ENCODE assay signal across 8 cellular contexts in genomic region chr11:31328698-31329097, GRCh38. TPM values are rescaled to one million over a fixed set of nuclear protein-coding genes. Genes with fewer than 3 reads are reported as not detected.
"Had no signal": no experiment of that assay in that cellular context is flagged by ENCODE, and none has a peak within 500 bp of the region (broad histone marks: within the 10 kb centered on the region; RNA-seq: fewer than 3 reads in every experiment).

No MANE protein-coding gene starts in this region.

- H3K9ac ChIP-seq: KMS-11 had no signal

- H3K27ac ChIP-seq: HL-60, KMS-11 had no signal

- DNase-seq: KBM-7, KG1 had no signal

- H3K4me2 ChIP-seq: KMS-11 had no signal

- FAIRE-seq: HTR-8/SVneo had no signal

RNA-seq across cellular contexts. Expression of gene DCDC1, which starts 40.8 kb away (rescaled TPM):
- total RNA-seq: HT-29, HT1080 had no signal
- polyA plus RNA-seq: IgD-negative memory B cell had no signal
